8 cellular contexts compared by ENCODE assay signal in the genomic region with DNA sequence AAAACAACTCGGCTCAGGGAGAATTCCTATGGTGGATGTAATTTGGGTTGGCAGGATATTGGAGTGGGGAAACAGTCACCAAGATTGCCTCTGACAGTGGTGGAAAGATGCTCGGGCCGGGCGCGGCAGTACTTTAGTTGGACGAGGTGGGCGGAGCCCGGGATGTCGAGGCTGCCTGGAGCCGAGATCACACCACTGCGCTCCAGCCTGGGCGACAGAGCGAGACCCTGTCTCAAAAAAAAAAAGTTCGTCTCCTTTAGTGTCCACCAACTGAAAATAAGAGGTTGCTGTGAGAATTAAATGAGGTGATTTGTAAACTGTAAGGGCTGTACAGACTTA. TPM values are rescaled to one million over a fixed set of nuclear protein-coding genes. Genes with fewer than 3 reads are reported as not detected.
DNase-seq lines count a peak whose midpoint lies in the region; ATAC-seq and TF ChIP-seq lines count a peak whose summit lies in the region.

No MANE protein-coding gene starts in this region.

- peak; percentile 31 for ATAC-seq in GM21723 (IDR thresholded peaks at IDR 0.05; ENCODE audit: unreplicated experiment)
- peak; percentile 47 for ATAC-seq in thoracic aorta (ENCODE audit: insufficient number of reproducible peaks, low FRiP score, low read depth)

- no peaks in the 10 kb centered on the region for H3K27me3 ChIP-seq in esophagus squamous epithelium
- no peaks in the 10 kb centered on the region for H3K27me3 ChIP-seq in thoracic aorta (replicated peaks; ENCODE audit: insufficient read depth)

- no peak for TF ChIP-seq CTCF in esophagus squamous epithelium (IDR thresholded peaks at IDR 0.05)
- TF ChIP-seq CTCF in nephron progenitor cell (IDR thresholded peaks at IDR 0.05): no peak
- no peak for TF ChIP-seq CTCF in thoracic aorta (IDR thresholded peaks at IDR 0.05)

- H3K4me3 Mint-ChIP-seq in nephron progenitor cell: peak overlapping the region; percentile 99

- H3K27ac ChIP-seq in esophagus squamous epithelium (peak overlapping the region; percentile 86 to 96 (median 93)), thoracic aorta (peak overlapping the region; percentile 92 to 98)

- H3K4me1 ChIP-seq in esophagus squamous epithelium (peaks cover 13 to 34% (median 13%) of the 10 kb centered on the region in 3 donors), thoracic aorta (ENCODE audit: control insufficient read depth in 1 of 2, low read depth in 2 of 2) (peaks cover 19 to 27% of the 10 kb centered on the region in 2 donors)

- no peaks in the 10 kb centered on the region for H3K9me3 Mint-ChIP-seq in nephron progenitor cell

- H3K27ac Mint-ChIP-seq in nephron progenitor cell: peak overlapping the region; percentile 98

- H3K27me3 Mint-ChIP-seq in nephron progenitor cell (ENCODE audit: low read depth, poor library complexity): no peaks in the 10 kb centered on the region

- H3K9me3 ChIP-seq in esophagus squamous epithelium (no peaks in the 10 kb centered on the region), thoracic aorta (no peaks in the 10 kb centered on the region)

- whole genome bisulfite sequencing in esophagus squamous epithelium, 2 donors: 0 to 1% methylated on average over 14 of the region's 14 CpGs

- in situ Hi-C loops in ACHN (cut with HindIII; ENCODE audit: low pct_ligation_motif_present, low pct_unique_long_range_greater_than_20kb, low sequenced_read_pairs): no loop called here

- TF ChIP-seq POLR2A in esophagus squamous epithelium (IDR thresholded peaks at IDR 0.05): no peak

- H3K4me3 ChIP-seq in esophagus squamous epithelium (peak overlapping the region; percentile 64 to 90 (median 82)), thoracic aorta (peak overlapping the region; percentile 88)

- peaks cover 41% of the 10 kb centered on the region for H3K36me3 Mint-ChIP-seq in nephron progenitor cell (ENCODE audit: low read depth)

- intact Hi-C loops in esophagus squamous epithelium (cut with DNase I): no loop called here

- DNase-seq in ACHN (peak; percentile 42), NCI-H460 (ENCODE audit: extremely low read depth, low read depth) (peak; percentile 11), esophagus squamous epithelium (lab: John Stamatoyannopoulos, UW) (no peak), nephron progenitor cell (peak; percentile 71), thoracic aorta (ENCODE audit: low spot score) (no peak), medulla oblongata (ENCODE audit: extremely low spot score) (no peak)
- DNase-seq in activated T-cell treated with anti-CD3 and anti-CD28 coated beads, Interleukin-2, amount 50 U/mL, for 48 hours: peak; percentile 55 to 69

- H3K4me1 Mint-ChIP-seq in nephron progenitor cell: peaks cover 42% of the 10 kb centered on the region

- H3K36me3 ChIP-seq in esophagus squamous epithelium (peaks cover 10 to 50% (median 30%) of the 10 kb centered on the region in 3 donors), thoracic aorta (peaks cover 25% of the 10 kb centered on the region)

RNA-seq across cellular contexts. Expression of a gene that starts 0.6 kb away (rescaled TPM):
- total RNA-seq in NCI-H460 (2014; rRNA removed; shearing (Covaris generic)): 75.0 and 76.3 TPM in 2 replicates
- polyA plus RNA-seq in NCI-H460 (2014; cell fraction: nucleus; rRNA removed): 50.2 and 63.3 TPM in 2 replicates
- total RNA-seq in esophagus squamous epithelium: 100 to 1,000 TPM in 2 of 4 donors, 10 to 100 TPM in 2; 75.8 to 106 (median 92.4) TPM
- total RNA-seq in thoracic aorta: 10 to 100 TPM; 75.3 to 96.0 TPM

RNA-seq across cellular contexts. Expression of a gene that starts 41.4 kb away (rescaled TPM):
- total RNA-seq in NCI-H460 (2014; rRNA removed; shearing (Covaris generic)): 12.7 and 12.9 TPM in 2 replicates
- polyA plus RNA-seq in NCI-H460 (2014; cell fraction: nucleus; rRNA removed): 8.1 and 9.8 TPM in 2 replicates
- total RNA-seq in esophagus squamous epithelium (10 to 100 TPM in 1 of 4 donors, 1 to 10 TPM in 3; 4.1 to 10.7 (median 5.6) TPM), thoracic aorta (10 to 100 TPM in 1 of 2 donors, 1 to 10 TPM in 1; 5.7 to 10.0 TPM)

Comparison
In these comparisons a context has a peak if more than half of its experiments do, and no peak if none do; other contexts are left out.
1. DNase-seq: peak in ACHN (single experiment), NCI-H460 (single experiment), activated T-cell treated with anti-CD3 and anti-CD28 coated beads, Interleukin-2, amount 50 U/mL, for 48 hours (2 of 2) and nephron progenitor cell (single experiment); none in esophagus squamous epithelium (single experiment), thoracic aorta (single experiment) and medulla oblongata (single experiment).